In genomic region chr12:1496162-1496925, GRCh38 we compare ENCODE assay signal across 1 cellular context.
TF ChIP-seq lines count a peak whose summit lies in the region.

No MANE protein-coding gene starts in this region.

TF ChIP-seq in HepG2, 621 proteins besides CTCF, POLR2A, EP300 and RAD21 (continued from another document):
- TF ChIP-seq ZNF609 (CRISPR knock-in tag; IDR thresholded peaks at IDR 0.05; ENCODE audit: borderline replicate concordance): no peak
- no peak for TF ChIP-seq ZNF143 (CRISPR knock-in tag; IDR thresholded peaks at IDR 0.05)
- no peak for TF ChIP-seq ZNF780A (CRISPR knock-in tag; IDR thresholded peaks at IDR 0.05)
TF ChIP-seq in HepG2: peak in this region for 0.
